ENCODE assay signal across 8 cellular contexts in genomic region chr7:1531263-1531978, GRCh38. TPM values are rescaled to one million over a fixed set of nuclear protein-coding genes. Genes with fewer than 3 reads are reported as not detected.
DNase-seq lines count a peak whose midpoint lies in the region; TF ChIP-seq lines count a peak whose summit lies in the region.

No MANE protein-coding gene starts in this region.

- H3K4me1 ChIP-seq in cardiac muscle cell (ENCODE audit: low read depth) (peaks cover 2% of the 10 kb centered on the region), rectal smooth muscle tissue (ENCODE audit: control insufficient read depth, insufficient read depth, low read length) (peaks cover 14% of the 10 kb centered on the region)

- H3K9me3 ChIP-seq in cardiac muscle cell (ENCODE audit: low read depth) = no peaks in the 10 kb centered on the region

- no peak for TF ChIP-seq CTCF in cardiac muscle cell (IDR thresholded peaks at IDR 0.05; ENCODE audit: low read depth, low read length)

- H3K36me3 ChIP-seq in cardiac muscle cell (no peaks in the 10 kb centered on the region), rectal smooth muscle tissue (ENCODE audit: control insufficient read depth, insufficient read depth, low read length) (no peaks in the 10 kb centered on the region)

- no peak overlapping the region for H3K27ac ChIP-seq in cardiac muscle cell
- peak overlapping the region; percentile 92 for H3K27ac ChIP-seq in rectal smooth muscle tissue (ENCODE audit: low read depth, low read length)

- peak overlapping the region; percentile 26 for H3K4me3 ChIP-seq in cardiac muscle cell
- peak overlapping the region; percentile 87 for H3K4me3 ChIP-seq in rectal smooth muscle tissue (ENCODE audit: low read length)

- peak; percentile 44 for DNase-seq in activated naive CD4-positive, alpha-beta T cell treated with Interleukin-2 at 50 U/mL for 16 hours
- no peak for DNase-seq in activated naive CD4-positive, alpha-beta T cell treated with anti-CD3 and anti-CD28 coated beads, Interleukin-2, amount 50 U/mL, for 16 hours
- DNase-seq in NAMALWA (ENCODE audit: low spot score) (peak; percentile 50), cardiac muscle cell (ENCODE audit: low read depth in 1 of 2, low spot score in 1 of 2) (peak in 1 of 2 donors; percentile 42), epidermal melanocyte (ENCODE audit: insufficient read length, low spot score) (no peak), NCI-H524 (lab: John Stamatoyannopoulos, UW) (no peak)
- peak; percentile 84 for DNase-seq in activated effector memory CD4-positive, alpha-beta T cell treated with anti-CD3 and anti-CD28 coated beads, Interleukin-2, amount 50 U/mL, for 16 hours

- H3K27me3 ChIP-seq in cardiac muscle cell (peaks cover 6% of the 10 kb centered on the region), rectal smooth muscle tissue (ENCODE audit: control insufficient read depth, insufficient read depth, low read length) (no peaks in the 10 kb centered on the region)

- peak overlapping the region; percentile 20 for H3K9ac ChIP-seq in rectal smooth muscle tissue (ENCODE audit: low read length)

RNA-seq across cellular contexts. Expression of gene MAFK, which starts 0.9 kb away (rescaled TPM):
- total RNA-seq in cardiac muscle cell = 15.6 and 16.2 TPM in 2 replicates
- polyA plus RNA-seq in cardiac muscle cell = 3.1 and 4.2 TPM in 2 replicates

RNA-seq across cellular contexts. Expression of gene TMEM184A, which starts 24.6 kb away (rescaled TPM):
- total RNA-seq in cardiac muscle cell = 2.8 and 3.0 TPM in 2 replicates
- polyA plus RNA-seq in cardiac muscle cell = 0.75 and 2.1 TPM in 2 replicates

RNA-seq across cellular contexts. Expression of gene INTS1, which starts 27.2 kb away (rescaled TPM):
- 83.2 and 132 TPM in 2 replicates for total RNA-seq in cardiac muscle cell
- 54.5 and 80.8 TPM in 2 replicates for polyA plus RNA-seq in cardiac muscle cell

RNA-seq across cellular contexts. Expression of gene PSMG3, which starts 38.4 kb away (rescaled TPM):
- 32.7 and 38.4 TPM in 2 replicates for total RNA-seq in cardiac muscle cell
- polyA plus RNA-seq in cardiac muscle cell = 39.2 and 41.2 TPM in 2 replicates

Comparison
In these comparisons a context has a peak if more than half of its experiments do, and no peak if none do; other contexts are left out.
1. DNase-seq: peak in activated naive CD4-positive, alpha-beta T cell treated with Interleukin-2 at 50 U/mL for 16 hours (single experiment), NAMALWA (single experiment) and activated effector memory CD4-positive, alpha-beta T cell treated with anti-CD3 and anti-CD28 coated beads, Interleukin-2, amount 50 U/mL, for 16 hours (single experiment); none in activated naive CD4-positive, alpha-beta T cell treated with anti-CD3 and anti-CD28 coated beads, Interleukin-2, amount 50 U/mL, for 16 hours (single experiment), epidermal melanocyte (single experiment) and NCI-H524 (0 of 2).